1 cellular context compared by ENCODE assay signal in the genomic region with DNA sequence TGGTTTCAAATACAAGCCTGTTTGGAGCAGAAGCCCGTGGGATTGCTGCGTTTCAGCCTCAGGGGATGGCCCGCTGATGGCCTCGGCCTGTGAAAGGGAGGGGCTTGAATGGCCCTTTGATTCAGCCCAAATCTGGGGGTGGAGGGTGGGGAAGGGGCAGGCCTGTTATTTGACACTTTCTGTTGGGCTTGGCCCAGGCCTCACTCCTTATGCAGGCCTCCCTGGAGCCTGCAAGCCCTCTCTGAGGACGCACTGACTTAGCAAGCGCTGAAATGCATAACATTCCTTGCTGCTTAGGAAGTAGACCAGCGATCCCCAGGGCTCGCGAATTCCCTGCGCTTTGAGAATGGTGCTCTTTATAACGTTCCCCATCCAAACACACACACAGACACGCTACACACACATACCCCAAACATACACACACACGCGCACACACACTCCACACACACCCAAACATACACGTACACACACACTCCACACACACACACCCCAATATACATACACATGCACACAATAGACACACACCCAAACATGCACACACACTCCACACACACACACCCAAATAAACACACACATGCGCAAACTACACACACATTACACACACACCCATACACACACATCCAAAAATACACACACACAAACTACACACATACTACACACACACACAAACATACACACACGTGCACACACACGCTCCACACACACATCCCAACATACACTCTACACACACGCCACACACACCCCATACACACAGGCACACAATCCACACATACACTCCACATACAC.
TF ChIP-seq lines count a peak whose summit lies in the region.

No MANE protein-coding gene starts in this region.

TF ChIP-seq in K562, 482 proteins besides CTCF, POLR2A, EP300 and RAD21 (continued from another document and continues in another):
- TF ChIP-seq, protein P1, sequence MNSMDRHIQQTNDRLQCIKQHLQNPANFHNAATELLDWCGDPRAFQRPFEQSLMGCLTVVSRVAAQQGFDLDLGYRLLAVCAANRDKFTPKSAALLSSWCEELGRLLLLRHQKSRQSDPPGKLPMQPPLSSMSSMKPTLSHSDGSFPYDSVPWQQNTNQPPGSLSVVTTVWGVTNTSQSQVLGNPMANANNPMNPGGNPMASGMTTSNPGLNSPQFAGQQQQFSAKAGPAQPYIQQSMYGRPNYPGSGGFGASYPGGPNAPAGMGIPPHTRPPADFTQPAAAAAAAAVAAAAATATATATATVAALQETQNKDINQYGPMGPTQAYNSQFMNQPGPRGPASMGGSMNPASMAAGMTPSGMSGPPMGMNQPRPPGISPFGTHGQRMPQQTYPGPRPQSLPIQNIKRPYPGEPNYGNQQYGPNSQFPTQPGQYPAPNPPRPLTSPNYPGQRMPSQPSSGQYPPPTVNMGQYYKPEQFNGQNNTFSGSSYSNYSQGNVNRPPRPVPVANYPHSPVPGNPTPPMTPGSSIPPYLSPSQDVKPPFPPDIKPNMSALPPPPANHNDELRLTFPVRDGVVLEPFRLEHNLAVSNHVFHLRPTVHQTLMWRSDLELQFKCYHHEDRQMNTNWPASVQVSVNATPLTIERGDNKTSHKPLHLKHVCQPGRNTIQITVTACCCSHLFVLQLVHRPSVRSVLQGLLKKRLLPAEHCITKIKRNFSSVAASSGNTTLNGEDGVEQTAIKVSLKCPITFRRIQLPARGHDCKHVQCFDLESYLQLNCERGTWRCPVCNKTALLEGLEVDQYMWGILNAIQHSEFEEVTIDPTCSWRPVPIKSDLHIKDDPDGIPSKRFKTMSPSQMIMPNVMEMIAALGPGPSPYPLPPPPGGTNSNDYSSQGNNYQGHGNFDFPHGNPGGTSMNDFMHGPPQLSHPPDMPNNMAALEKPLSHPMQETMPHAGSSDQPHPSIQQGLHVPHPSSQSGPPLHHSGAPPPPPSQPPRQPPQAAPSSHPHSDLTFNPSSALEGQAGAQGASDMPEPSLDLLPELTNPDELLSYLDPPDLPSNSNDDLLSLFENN (IDR thresholded peaks at IDR 0.05; ENCODE audit: low read depth in 2 of 2, low read length in 2 of 2), result no peak
- TF ChIP-seq ZNF217 (CRISPR knock-in tag; IDR thresholded peaks at IDR 0.05), result no peak
- TF ChIP-seq ATF7 (IDR thresholded peaks at IDR 0.05), result no peak
- TF ChIP-seq YBX1 (IDR thresholded peaks at IDR 0.05), result 0 out of 2 replicates have a peak, but pooled peaks have one; percentile 45
- TF ChIP-seq STAT5B (CRISPR knock-in tag; IDR thresholded peaks at IDR 0.05), result no peak
- peak; percentile 39 for TF ChIP-seq EGR1 (conservative IDR thresholded peaks at IDR 0.05)
- no peak for TF ChIP-seq ZSCAN29 (IDR thresholded peaks at IDR 0.05)
- TF ChIP-seq, protein P2, sequence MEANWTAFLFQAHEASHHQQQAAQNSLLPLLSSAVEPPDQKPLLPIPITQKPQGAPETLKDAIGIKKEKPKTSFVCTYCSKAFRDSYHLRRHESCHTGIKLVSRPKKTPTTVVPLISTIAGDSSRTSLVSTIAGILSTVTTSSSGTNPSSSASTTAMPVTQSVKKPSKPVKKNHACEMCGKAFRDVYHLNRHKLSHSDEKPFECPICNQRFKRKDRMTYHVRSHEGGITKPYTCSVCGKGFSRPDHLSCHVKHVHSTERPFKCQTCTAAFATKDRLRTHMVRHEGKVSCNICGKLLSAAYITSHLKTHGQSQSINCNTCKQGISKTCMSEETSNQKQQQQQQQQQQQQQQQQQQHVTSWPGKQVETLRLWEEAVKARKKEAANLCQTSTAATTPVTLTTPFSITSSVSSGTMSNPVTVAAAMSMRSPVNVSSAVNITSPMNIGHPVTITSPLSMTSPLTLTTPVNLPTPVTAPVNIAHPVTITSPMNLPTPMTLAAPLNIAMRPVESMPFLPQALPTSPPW (CRISPR knock-in tag; IDR thresholded peaks at IDR 0.05), result peak; percentile 35; the same call in 1 of the 2 replicates
- TF ChIP-seq, protein P3, sequence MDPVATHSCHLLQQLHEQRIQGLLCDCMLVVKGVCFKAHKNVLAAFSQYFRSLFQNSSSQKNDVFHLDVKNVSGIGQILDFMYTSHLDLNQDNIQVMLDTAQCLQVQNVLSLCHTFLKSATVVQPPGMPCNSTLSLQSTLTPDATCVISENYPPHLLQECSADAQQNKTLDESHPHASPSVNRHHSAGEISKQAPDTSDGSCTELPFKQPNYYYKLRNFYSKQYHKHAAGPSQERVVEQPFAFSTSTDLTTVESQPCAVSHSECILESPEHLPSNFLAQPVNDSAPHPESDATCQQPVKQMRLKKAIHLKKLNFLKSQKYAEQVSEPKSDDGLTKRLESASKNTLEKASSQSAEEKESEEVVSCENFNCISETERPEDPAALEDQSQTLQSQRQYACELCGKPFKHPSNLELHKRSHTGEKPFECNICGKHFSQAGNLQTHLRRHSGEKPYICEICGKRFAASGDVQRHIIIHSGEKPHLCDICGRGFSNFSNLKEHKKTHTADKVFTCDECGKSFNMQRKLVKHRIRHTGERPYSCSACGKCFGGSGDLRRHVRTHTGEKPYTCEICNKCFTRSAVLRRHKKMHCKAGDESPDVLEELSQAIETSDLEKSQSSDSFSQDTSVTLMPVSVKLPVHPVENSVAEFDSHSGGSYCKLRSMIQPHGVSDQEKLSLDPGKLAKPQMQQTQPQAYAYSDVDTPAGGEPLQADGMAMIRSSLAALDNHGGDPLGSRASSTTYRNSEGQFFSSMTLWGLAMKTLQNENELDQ (CRISPR knock-in tag; IDR thresholded peaks at IDR 0.05; ENCODE audit: borderline replicate concordance), result no peak
- no peak for TF ChIP-seq NEUROD1 (IDR thresholded peaks at IDR 0.05; ENCODE audit: borderline replicate concordance, low read depth, low read length, partially characterized antibody)
- peak; percentile 88 for TF ChIP-seq HDGF (IDR thresholded peaks at IDR 0.05)
- no peak for TF ChIP-seq DPF2 (IDR thresholded peaks at IDR 0.05)
- TF ChIP-seq ZNF584 (CRISPR knock-in tag; IDR thresholded peaks at IDR 0.05; ENCODE audit: low read depth), result no peak
- TF ChIP-seq, protein P4, sequence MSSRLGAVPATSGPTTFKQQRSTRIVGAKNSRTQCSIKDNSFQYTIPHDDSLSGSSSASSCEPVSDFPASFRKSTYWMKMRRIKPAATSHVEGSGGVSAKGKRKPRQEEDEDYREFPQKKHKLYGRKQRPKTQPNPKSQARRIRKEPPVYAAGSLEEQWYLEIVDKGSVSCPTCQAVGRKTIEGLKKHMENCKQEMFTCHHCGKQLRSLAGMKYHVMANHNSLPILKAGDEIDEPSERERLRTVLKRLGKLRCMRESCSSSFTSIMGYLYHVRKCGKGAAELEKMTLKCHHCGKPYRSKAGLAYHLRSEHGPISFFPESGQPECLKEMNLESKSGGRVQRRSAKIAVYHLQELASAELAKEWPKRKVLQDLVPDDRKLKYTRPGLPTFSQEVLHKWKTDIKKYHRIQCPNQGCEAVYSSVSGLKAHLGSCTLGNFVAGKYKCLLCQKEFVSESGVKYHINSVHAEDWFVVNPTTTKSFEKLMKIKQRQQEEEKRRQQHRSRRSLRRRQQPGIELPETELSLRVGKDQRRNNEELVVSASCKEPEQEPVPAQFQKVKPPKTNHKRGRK (tag; IDR thresholded peaks at IDR 0.05), result no peak
- TF ChIP-seq BCOR (IDR thresholded peaks at IDR 0.05), result peak; percentile 46; the same call in 1 of the 2 replicates
- no peak for TF ChIP-seq RBFOX2 (IDR thresholded peaks at IDR 0.05; ENCODE audit: low read depth, low read length)
- no peak for TF ChIP-seq NFE2 (IDR thresholded peaks at IDR 0.05; ENCODE audit: low read depth)
- TF ChIP-seq, protein P5, sequence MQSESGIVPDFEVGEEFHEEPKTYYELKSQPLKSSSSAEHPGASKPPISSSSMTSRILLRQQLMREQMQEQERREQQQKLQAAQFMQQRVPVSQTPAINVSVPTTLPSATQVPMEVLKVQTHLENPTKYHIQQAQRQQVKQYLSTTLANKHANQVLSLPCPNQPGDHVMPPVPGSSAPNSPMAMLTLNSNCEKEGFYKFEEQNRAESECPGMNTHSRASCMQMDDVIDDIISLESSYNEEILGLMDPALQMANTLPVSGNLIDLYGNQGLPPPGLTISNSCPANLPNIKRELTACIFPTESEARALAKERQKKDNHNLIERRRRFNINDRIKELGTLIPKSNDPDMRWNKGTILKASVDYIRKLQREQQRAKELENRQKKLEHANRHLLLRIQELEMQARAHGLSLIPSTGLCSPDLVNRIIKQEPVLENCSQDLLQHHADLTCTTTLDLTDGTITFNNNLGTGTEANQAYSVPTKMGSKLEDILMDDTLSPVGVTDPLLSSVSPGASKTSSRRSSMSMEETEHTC (IDR thresholded peaks at IDR 0.05), result no peak
- no peak for TF ChIP-seq NRF1 (conservative IDR thresholded peaks at IDR 0.05 in 1 of 2, IDR thresholded peaks at IDR 0.05 in 1 of 2)
- TF ChIP-seq ADNP (tag; IDR thresholded peaks at IDR 0.05), result peak; percentile 56; the same call in 1 of the 2 replicates
- TF ChIP-seq, protein P6, sequence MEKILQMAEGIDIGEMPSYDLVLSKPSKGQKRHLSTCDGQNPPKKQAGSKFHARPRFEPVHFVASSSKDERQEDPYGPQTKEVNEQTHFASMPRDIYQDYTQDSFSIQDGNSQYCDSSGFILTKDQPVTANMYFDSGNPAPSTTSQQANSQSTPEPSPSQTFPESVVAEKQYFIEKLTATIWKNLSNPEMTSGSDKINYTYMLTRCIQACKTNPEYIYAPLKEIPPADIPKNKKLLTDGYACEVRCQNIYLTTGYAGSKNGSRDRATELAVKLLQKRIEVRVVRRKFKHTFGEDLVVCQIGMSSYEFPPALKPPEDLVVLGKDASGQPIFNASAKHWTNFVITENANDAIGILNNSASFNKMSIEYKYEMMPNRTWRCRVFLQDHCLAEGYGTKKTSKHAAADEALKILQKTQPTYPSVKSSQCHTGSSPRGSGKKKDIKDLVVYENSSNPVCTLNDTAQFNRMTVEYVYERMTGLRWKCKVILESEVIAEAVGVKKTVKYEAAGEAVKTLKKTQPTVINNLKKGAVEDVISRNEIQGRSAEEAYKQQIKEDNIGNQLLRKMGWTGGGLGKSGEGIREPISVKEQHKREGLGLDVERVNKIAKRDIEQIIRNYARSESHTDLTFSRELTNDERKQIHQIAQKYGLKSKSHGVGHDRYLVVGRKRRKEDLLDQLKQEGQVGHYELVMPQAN (IDR thresholded peaks at IDR 0.05; ENCODE audit: borderline replicate concordance), result peak; percentile 40; the same call in 1 of the 2 replicates
- TF ChIP-seq, protein P7, sequence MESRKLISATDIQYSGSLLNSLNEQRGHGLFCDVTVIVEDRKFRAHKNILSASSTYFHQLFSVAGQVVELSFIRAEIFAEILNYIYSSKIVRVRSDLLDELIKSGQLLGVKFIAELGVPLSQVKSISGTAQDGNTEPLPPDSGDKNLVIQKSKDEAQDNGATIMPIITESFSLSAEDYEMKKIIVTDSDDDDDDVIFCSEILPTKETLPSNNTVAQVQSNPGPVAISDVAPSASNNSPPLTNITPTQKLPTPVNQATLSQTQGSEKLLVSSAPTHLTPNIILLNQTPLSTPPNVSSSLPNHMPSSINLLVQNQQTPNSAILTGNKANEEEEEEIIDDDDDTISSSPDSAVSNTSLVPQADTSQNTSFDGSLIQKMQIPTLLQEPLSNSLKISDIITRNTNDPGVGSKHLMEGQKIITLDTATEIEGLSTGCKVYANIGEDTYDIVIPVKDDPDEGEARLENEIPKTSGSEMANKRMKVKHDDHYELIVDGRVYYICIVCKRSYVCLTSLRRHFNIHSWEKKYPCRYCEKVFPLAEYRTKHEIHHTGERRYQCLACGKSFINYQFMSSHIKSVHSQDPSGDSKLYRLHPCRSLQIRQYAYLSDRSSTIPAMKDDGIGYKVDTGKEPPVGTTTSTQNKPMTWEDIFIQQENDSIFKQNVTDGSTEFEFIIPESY (CRISPR knock-in tag; IDR thresholded peaks at IDR 0.05), result peak; percentile 61; the same call in 1 of the 2 replicates
- TF ChIP-seq ZNF699 (CRISPR knock-in tag; IDR thresholded peaks at IDR 0.05; ENCODE audit: insufficient replicate concordance), result no peak
- TF ChIP-seq TOE1 (IDR thresholded peaks at IDR 0.05; ENCODE audit: borderline replicate concordance), result 0 out of 2 replicates have a peak, but pooled peaks have one; percentile 20
- TF ChIP-seq TOE1 (CRISPR knock-in tag; IDR thresholded peaks at IDR 0.05; ENCODE audit: borderline replicate concordance, low read depth), result no peak
- no peak for TF ChIP-seq MED1 (CRISPR knock-in tag; IDR thresholded peaks at IDR 0.05; ENCODE audit: borderline replicate concordance)
- TF ChIP-seq, protein P8, sequence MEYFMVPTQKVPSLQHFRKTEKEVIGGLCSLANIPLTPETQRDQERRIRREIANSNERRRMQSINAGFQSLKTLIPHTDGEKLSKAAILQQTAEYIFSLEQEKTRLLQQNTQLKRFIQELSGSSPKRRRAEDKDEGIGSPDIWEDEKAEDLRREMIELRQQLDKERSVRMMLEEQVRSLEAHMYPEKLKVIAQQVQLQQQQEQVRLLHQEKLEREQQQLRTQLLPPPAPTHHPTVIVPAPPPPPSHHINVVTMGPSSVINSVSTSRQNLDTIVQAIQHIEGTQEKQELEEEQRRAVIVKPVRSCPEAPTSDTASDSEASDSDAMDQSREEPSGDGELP (CRISPR knock-in tag; IDR thresholded peaks at IDR 0.05; ENCODE audit: borderline replicate concordance), result no peak
- TF ChIP-seq, protein P9, sequence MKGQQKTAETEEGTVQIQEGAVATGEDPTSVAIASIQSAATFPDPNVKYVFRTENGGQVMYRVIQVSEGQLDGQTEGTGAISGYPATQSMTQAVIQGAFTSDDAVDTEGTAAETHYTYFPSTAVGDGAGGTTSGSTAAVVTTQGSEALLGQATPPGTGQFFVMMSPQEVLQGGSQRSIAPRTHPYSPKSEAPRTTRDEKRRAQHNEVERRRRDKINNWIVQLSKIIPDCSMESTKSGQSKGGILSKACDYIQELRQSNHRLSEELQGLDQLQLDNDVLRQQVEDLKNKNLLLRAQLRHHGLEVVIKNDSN (CRISPR knock-in tag; IDR thresholded peaks at IDR 0.05), result no peak
- no peak for TF ChIP-seq HDAC8 (tag; IDR thresholded peaks at IDR 0.05)
- TF ChIP-seq GATAD2A (IDR thresholded peaks at IDR 0.05), result no peak
- TF ChIP-seq ZNF347 (CRISPR knock-in tag; IDR thresholded peaks at IDR 0.05; ENCODE audit: low read depth), result no peak
- TF ChIP-seq ZNF444 (CRISPR knock-in tag; IDR thresholded peaks at IDR 0.05), result no peak
- no peak for TF ChIP-seq ZBTB7A (IDR thresholded peaks at IDR 0.05; ENCODE audit: borderline replicate concordance, control insufficient read depth, low read depth, low read length)
- no peak for TF ChIP-seq ZNF23 (CRISPR knock-in tag; IDR thresholded peaks at IDR 0.05)
- no peak for TF ChIP-seq PCBP1 (IDR thresholded peaks at IDR 0.05; ENCODE audit: low read depth, low read length, poor library complexity, severe bottlenecking)
- TF ChIP-seq RBM22 (IDR thresholded peaks at IDR 0.05; ENCODE audit: low read depth, low read length, poor library complexity, severe bottlenecking), result no peak
- peak; percentile 81; the same call in 1 of the 2 replicates for TF ChIP-seq OTX1 (CRISPR knock-in tag; IDR thresholded peaks at IDR 0.05)
- TF ChIP-seq, protein P10, sequence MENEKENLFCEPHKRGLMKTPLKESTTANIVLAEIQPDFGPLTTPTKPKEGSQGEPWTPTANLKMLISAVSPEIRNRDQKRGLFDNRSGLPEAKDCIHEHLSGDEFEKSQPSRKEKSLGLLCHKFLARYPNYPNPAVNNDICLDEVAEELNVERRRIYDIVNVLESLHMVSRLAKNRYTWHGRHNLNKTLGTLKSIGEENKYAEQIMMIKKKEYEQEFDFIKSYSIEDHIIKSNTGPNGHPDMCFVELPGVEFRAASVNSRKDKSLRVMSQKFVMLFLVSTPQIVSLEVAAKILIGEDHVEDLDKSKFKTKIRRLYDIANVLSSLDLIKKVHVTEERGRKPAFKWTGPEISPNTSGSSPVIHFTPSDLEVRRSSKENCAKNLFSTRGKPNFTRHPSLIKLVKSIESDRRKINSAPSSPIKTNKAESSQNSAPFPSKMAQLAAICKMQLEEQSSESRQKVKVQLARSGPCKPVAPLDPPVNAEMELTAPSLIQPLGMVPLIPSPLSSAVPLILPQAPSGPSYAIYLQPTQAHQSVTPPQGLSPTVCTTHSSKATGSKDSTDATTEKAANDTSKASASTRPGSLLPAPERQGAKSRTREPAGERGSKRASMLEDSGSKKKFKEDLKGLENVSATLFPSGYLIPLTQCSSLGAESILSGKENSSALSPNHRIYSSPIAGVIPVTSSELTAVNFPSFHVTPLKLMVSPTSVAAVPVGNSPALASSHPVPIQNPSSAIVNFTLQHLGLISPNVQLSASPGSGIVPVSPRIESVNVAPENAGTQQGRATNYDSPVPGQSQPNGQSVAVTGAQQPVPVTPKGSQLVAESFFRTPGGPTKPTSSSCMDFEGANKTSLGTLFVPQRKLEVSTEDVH (IDR thresholded peaks at IDR 0.05; ENCODE audit: low read depth, partially characterized antibody), result peak; percentile 28
